8 cellular contexts compared by ENCODE assay signal in the genomic region with DNA sequence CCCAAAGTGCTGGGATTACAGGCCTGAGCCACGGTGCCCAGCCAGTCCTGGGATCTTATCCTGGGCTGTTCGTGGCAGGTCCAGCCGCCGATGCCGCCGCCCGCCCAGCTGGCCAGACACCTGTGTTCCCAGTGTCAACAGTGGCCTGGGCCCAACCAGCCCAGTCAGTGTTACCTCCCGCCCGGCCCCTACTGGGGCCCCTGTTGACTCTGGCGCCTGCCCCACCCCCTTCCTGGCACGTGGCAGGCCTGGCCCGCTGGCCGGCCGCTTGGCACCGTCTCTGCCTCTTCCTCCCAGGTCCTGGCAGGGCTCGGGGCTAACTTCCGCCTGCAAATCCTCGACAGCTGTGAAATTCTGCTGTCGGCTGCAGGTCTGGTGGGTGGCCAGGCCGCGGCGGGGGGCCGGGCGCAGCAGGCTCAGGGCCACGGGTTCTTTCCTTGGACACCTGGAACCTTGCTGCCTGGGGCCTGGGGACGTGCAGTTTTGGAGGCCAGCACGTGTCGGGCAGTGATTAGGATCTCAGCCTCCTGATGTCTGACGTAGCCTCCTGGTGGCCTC. TPM values are rescaled to one million over a fixed set of nuclear protein-coding genes. Genes with fewer than 3 reads are reported as not detected.
DNase-seq lines count a peak whose midpoint lies in the region; ATAC-seq and TF ChIP-seq lines count a peak whose summit lies in the region.
"Had no signal": no experiment of that assay in that cellular context is flagged by ENCODE, and none has a peak within 500 bp of the region (broad histone marks: within the 10 kb centered on the region; RNA-seq: fewer than 3 reads in every experiment).

No MANE protein-coding gene starts in this region.

- H3K36me3 ChIP-seq in upper lobe of left lung (peaks cover 0 to 13% (median 4%) of the 10 kb centered on the region in 4 donors), mesendoderm (ENCODE audit: control insufficient read depth, insufficient read depth, low read length) (peaks cover 9% of the 10 kb centered on the region)

- no peak overlapping the region for H2AK5ac ChIP-seq in mesendoderm (ENCODE audit: low read length)

- no peak overlapping the region for H2BK120ac ChIP-seq in mesendoderm (ENCODE audit: low read depth, low read length)

- no peak overlapping the region for H3K18ac ChIP-seq in mesendoderm (ENCODE audit: low read length)

- no peak overlapping the region for H4K5ac ChIP-seq in mesendoderm (ENCODE audit: low read length)

- H3K56ac ChIP-seq in mesendoderm (ENCODE audit: low read length) = no peak overlapping the region

- no peak overlapping the region for H3K4me3 Mint-ChIP-seq in activated T-cell treated with anti-CD3 and anti-CD28 coated beads, Interleukin-2, amount 50 U/mL, for 4 hours

- H3K79me2 ChIP-seq in mesendoderm (ENCODE audit: control insufficient read depth, insufficient read depth, low read length) = peaks cover 66% of the 10 kb centered on the region

- peak overlapping the region; percentile 29 for H3K4me3 ChIP-seq in coronary artery
- peak overlapping the region in 2 of 4 donors; percentile 2 to 9 for H3K4me3 ChIP-seq in upper lobe of left lung
- H3K4me3 ChIP-seq in mesendoderm (ENCODE audit: low read length) = no peak overlapping the region

- H3K23ac ChIP-seq in mesendoderm (ENCODE audit: low read length) = no peak overlapping the region

- H3K27ac ChIP-seq in coronary artery (peak overlapping the region; percentile 32 to 69), upper lobe of left lung (peak overlapping the region; percentile 10 to 79 (median 69)), mesendoderm (ENCODE audit: low read depth, low read length) (no peak overlapping the region)

- H3K9me3 Mint-ChIP-seq in activated T-cell treated with anti-CD3 and anti-CD28 coated beads, Interleukin-2, amount 50 U/mL, for 4 hours = no peaks in the 10 kb centered on the region

- no peaks in the 10 kb centered on the region for H3K27me3 Mint-ChIP-seq in activated T-cell treated with anti-CD3 and anti-CD28 coated beads, Interleukin-2, amount 50 U/mL, for 4 hours (ENCODE audit: low read depth)

- peak in 2 of 4 donors; percentile 27 to 43 for TF ChIP-seq POLR2A in upper lobe of left lung (IDR thresholded peaks at IDR 0.05)

- TF ChIP-seq CTCF in coronary artery (IDR thresholded peaks at IDR 0.05) = no peak
- peak in 2 of 6 experiments; percentile 21 to 39 for TF ChIP-seq CTCF in upper lobe of left lung (IDR thresholded peaks at IDR 0.05)

- H3K4me1 Mint-ChIP-seq in activated T-cell treated with anti-CD3 and anti-CD28 coated beads, Interleukin-2, amount 50 U/mL, for 4 hours (ENCODE audit: low read depth) = peaks cover 25% of the 10 kb centered on the region

- H2BK15ac ChIP-seq in mesendoderm (replicated peaks; ENCODE audit: low read depth) = no peak overlapping the region

- H3K4ac ChIP-seq in mesendoderm (ENCODE audit: low read depth, low read length) = no peak overlapping the region

- WGBS in upper lobe of left lung, 2 donors = 3 to 13% methylated on average over 7 to 24 of the region's 29 CpGs
- no CpG with 5 or more reads among the region's 29 CpGs for WGBS in mesendoderm (ENCODE audit: extremely low coverage, insufficient coverage, low lambda C conversion rate)

- no peak overlapping the region for H3K4me2 ChIP-seq in mesendoderm (ENCODE audit: low read length)

- no peaks in the 10 kb centered on the region for H3K36me3 Mint-ChIP-seq in activated T-cell treated with anti-CD3 and anti-CD28 coated beads, Interleukin-2, amount 50 U/mL, for 4 hours (ENCODE audit: insufficient read depth)

- no peak overlapping the region for H3K9ac ChIP-seq in mesendoderm (ENCODE audit: low read length)

- H3K79me1 ChIP-seq in mesendoderm (ENCODE audit: low read length) = peaks cover 10% of the 10 kb centered on the region

- TF ChIP-seq EP300 in upper lobe of left lung (IDR thresholded peaks at IDR 0.05) = peak in 2 of 4 donors; percentile 28 to 90

- DNase-seq in NCI-H2029 (lab: John Stamatoyannopoulos, UW) (peak; percentile 90), coronary artery (ENCODE audit: low spot score) (no peak), medulla oblongata (ENCODE audit: extremely low spot score) (peak; percentile 80), upper lobe of left lung (peak; percentile 95), mesendoderm (no peak), activated gamma-delta T cell (lab: John Stamatoyannopoulos, UW) (no peak)
- DNase-seq in activated T-cell treated with anti-CD3 and anti-CD28 coated beads, Interleukin-2, amount 50 U/mL, for 4 hours = no peak
- DNase-seq: activated CD4-positive, CD25-positive, alpha-beta regulatory T cell had no signal

- peaks cover 42 to 53% (median 46%) of the 10 kb centered on the region in 4 donors for H3K4me1 ChIP-seq in upper lobe of left lung
- H3K4me1 ChIP-seq in mesendoderm (ENCODE audit: control insufficient read depth, low read depth, low read length) = no peaks in the 10 kb centered on the region

- ATAC-seq in upper lobe of left lung (ENCODE audit: low FRiP score in 2 of 2) = peak; percentile 78 to 96
- no peak for ATAC-seq in activated T-cell treated with anti-CD3 and anti-CD28 coated beads, Interleukin-2, amount 50 U/mL, for 4 hours

- H2BK5ac ChIP-seq in mesendoderm (ENCODE audit: low read length) = no peak overlapping the region

- H4K8ac ChIP-seq in mesendoderm (ENCODE audit: low read depth, low read length) = no peak overlapping the region

- H3K9me3 ChIP-seq in upper lobe of left lung = no peaks in the 10 kb centered on the region

- H3K27me3 ChIP-seq in upper lobe of left lung = no peaks in the 10 kb centered on the region
- no peaks in the 10 kb centered on the region for H3K27me3 ChIP-seq in mesendoderm (ENCODE audit: insufficient read depth, low read length, poor library complexity)

RNA-seq across cellular contexts. Expression of gene ARID3A, which starts 9.1 kb away (rescaled TPM):
- 10 to 100 TPM in 4 of 6 donors, 1 to 10 TPM in 2; 7.1 to 54.5 (median 19.2) TPM for total RNA-seq in upper lobe of left lung
- 66.2 TPM for polyA plus RNA-seq in mesendoderm (2013, experiment 1 of 2)
- polyA plus RNA-seq in mesendoderm (2013, experiment 2 of 2) = 69.1 TPM
- total RNA-seq in activated T-cell treated with anti-CD3 and anti-CD28 coated beads, Interleukin-2, amount 50 U/mL, for 4 hours = 10 to 100 TPM in 1 of 3 donors, 1 to 10 TPM in 2; 7.3 to 13.2 (median 10.0) TPM

RNA-seq across cellular contexts. Expression of gene KISS1R, which starts 17.8 kb away (rescaled TPM):
- total RNA-seq in upper lobe of left lung = not detected
- 0.10 TPM for polyA plus RNA-seq in mesendoderm (2013, experiment 1 of 2)
- polyA plus RNA-seq in mesendoderm (2013, experiment 2 of 2) = 0.15 TPM
- 1 to 10 TPM; 2.9 to 5.1 (median 3.3) TPM for total RNA-seq in activated T-cell treated with anti-CD3 and anti-CD28 coated beads, Interleukin-2, amount 50 U/mL, for 4 hours

RNA-seq across cellular contexts. Expression of gene R3HDM4, which starts 21.9 kb away (rescaled TPM):
- 10 to 100 TPM; 39.6 to 71.2 (median 63.3) TPM for total RNA-seq in upper lobe of left lung
- polyA plus RNA-seq in mesendoderm (2013, experiment 1 of 2) = 56.1 TPM
- polyA plus RNA-seq in mesendoderm (2013, experiment 2 of 2) = 56.0 TPM
- 10 to 100 TPM; 92.3 to 97.7 (median 96.3) TPM for total RNA-seq in activated T-cell treated with anti-CD3 and anti-CD28 coated beads, Interleukin-2, amount 50 U/mL, for 4 hours

RNA-seq across cellular contexts. Expression of gene RNU6-9, which starts 41.7 kb away (rescaled TPM):
- not detected for total RNA-seq in upper lobe of left lung
- polyA plus RNA-seq in mesendoderm (2013, experiment 1 of 2) = not detected
- polyA plus RNA-seq in mesendoderm (2013, experiment 2 of 2) = not detected
- total RNA-seq in activated T-cell treated with anti-CD3 and anti-CD28 coated beads, Interleukin-2, amount 50 U/mL, for 4 hours = not detected

RNA-seq across cellular contexts. Expression of gene MED16, which starts 42.0 kb away (rescaled TPM):
- total RNA-seq in upper lobe of left lung = 100 to 1,000 TPM in 2 of 6 donors, 10 to 100 TPM in 4; 33.5 to 110 (median 62.1) TPM
- polyA plus RNA-seq in mesendoderm (2013, experiment 1 of 2) = 34.1 TPM
- polyA plus RNA-seq in mesendoderm (2013, experiment 2 of 2) = 33.8 TPM
- 10 to 100 TPM; 70.4 to 73.9 (median 73.6) TPM for total RNA-seq in activated T-cell treated with anti-CD3 and anti-CD28 coated beads, Interleukin-2, amount 50 U/mL, for 4 hours

Comparison
In these comparisons a context has a peak if more than half of its experiments do, and no peak if none do; other contexts are left out.
1. DNase-seq: peak in NCI-H2029 (single experiment), medulla oblongata (single experiment) and upper lobe of left lung (2 of 2); none in coronary artery (single experiment), mesendoderm (single experiment), activated gamma-delta T cell (single experiment) and activated T-cell treated with anti-CD3 and anti-CD28 coated beads, Interleukin-2, amount 50 U/mL, for 4 hours (single experiment).
2. ATAC-seq: peak in upper lobe of left lung (2 of 2); none in activated T-cell treated with anti-CD3 and anti-CD28 coated beads, Interleukin-2, amount 50 U/mL, for 4 hours (0 of 2).